Comparison of ENCODE assay signal across 8 cellular contexts in genomic region chrX:19382500-19383145, GRCh38. TPM values are rescaled to one million over a fixed set of nuclear protein-coding genes. Genes with fewer than 3 reads are reported as not detected.
DNase-seq lines count a peak whose midpoint lies in the region; ATAC-seq and TF ChIP-seq lines count a peak whose summit lies in the region.

No MANE protein-coding gene starts in this region.

- DNase-seq in CD4-positive, alpha-beta T cell, result peak; percentile 27 to 52 (median 36)
- DNase-seq in NCI-H345 treated with DMSO at 0.1 percent for 48 hours (lab: John Stamatoyannopoulos, UW; ENCODE audit: unreplicated experiment), result peak; percentile 11
- DNase-seq in activated CD8-positive, alpha-beta T cell treated with anti-CD3 and anti-CD28 coated beads, Interleukin-2, amount 10 ng/mL, durations not matched to agents 7 days and 5 days, result peak; percentile 66
- no peak for DNase-seq in esophagus squamous epithelium (lab: John Stamatoyannopoulos, UW)
- DNase-seq in neural crest cell (ENCODE audit: low read depth, low spot score), result peak; percentile 61

- no peak overlapping the region for H3K27ac Mint-ChIP-seq in CD4-positive, alpha-beta T cell
- H3K27ac Mint-ChIP-seq in activated CD8-positive, alpha-beta T cell treated with anti-CD3 and anti-CD28 coated beads, Interleukin-2, amount 10 ng/mL, durations not matched to agents 7 days and 5 days, result no peak overlapping the region
- no peak overlapping the region for H3K27ac Mint-ChIP-seq in neural crest cell (ENCODE audit: unreplicated experiment)

- no peaks in the 10 kb centered on the region for H3K4me1 Mint-ChIP-seq in CD4-positive, alpha-beta T cell (ENCODE audit: low read depth)
- H3K4me1 Mint-ChIP-seq in activated CD8-positive, alpha-beta T cell treated with anti-CD3 and anti-CD28 coated beads, Interleukin-2, amount 10 ng/mL, durations not matched to agents 7 days and 5 days (ENCODE audit: low read depth), result no peaks in the 10 kb centered on the region
- no peaks in the 10 kb centered on the region for H3K4me1 Mint-ChIP-seq in neural crest cell

- H3K4me1 ChIP-seq in esophagus squamous epithelium, result no peaks in the 10 kb centered on the region

- peak; percentile 69 for ATAC-seq in CD4-positive, alpha-beta T cell (ENCODE audit: poor library complexity)
- ATAC-seq in GM21717 (IDR thresholded peaks at IDR 0.05; ENCODE audit: unreplicated experiment) (peak; percentile 53), HG03520 (IDR thresholded peaks at IDR 0.05; ENCODE audit: unreplicated experiment) (no peak), HG03460 (IDR thresholded peaks at IDR 0.05; ENCODE audit: unreplicated experiment) (no peak)
- ATAC-seq in activated CD8-positive, alpha-beta T cell treated with anti-CD3 and anti-CD28 coated beads, Interleukin-2, amount 10 ng/mL, durations not matched to agents 7 days and 5 days, result peak; percentile 72

- POLR2A ChIA-PET in CD4-positive, alpha-beta T cell (lab: Charles Lee), result interaction anchor here (1.5 kb wide), 1 partner anchor 11 kb away, joined by 4 read pairs; no protein-coding TSS in a partner anchor
- POLR2A ChIA-PET in activated CD8-positive, alpha-beta T cell treated with anti-CD3 and anti-CD28 coated beads, Interleukin-2, amount 10 ng/mL, durations not matched to agents 7 days and 5 days (lab: Charles Lee), result interaction anchor here (0.7 kb wide), 1 partner anchor 9 kb away, joined by 3 read pairs; no protein-coding TSS in a partner anchor

- H3K27me3 Mint-ChIP-seq in CD4-positive, alpha-beta T cell, result no peaks in the 10 kb centered on the region
- H3K27me3 Mint-ChIP-seq in activated CD8-positive, alpha-beta T cell treated with anti-CD3 and anti-CD28 coated beads, Interleukin-2, amount 10 ng/mL, durations not matched to agents 7 days and 5 days (ENCODE audit: low read depth), result peaks cover 3% of the 10 kb centered on the region
- no peaks in the 10 kb centered on the region for H3K27me3 Mint-ChIP-seq in neural crest cell (ENCODE audit: low read depth)

- H3K4me3 ChIP-seq in esophagus squamous epithelium, result no peak overlapping the region

- 44 to 57% methylated on average over 5 to 15 of the region's 16 CpGs for WGBS in esophagus squamous epithelium, 2 donors

- no peaks in the 10 kb centered on the region for H3K9me3 ChIP-seq in CD4-positive, alpha-beta T cell (ENCODE audit: control insufficient read depth, low read length)
- H3K9me3 ChIP-seq in esophagus squamous epithelium, result no peaks in the 10 kb centered on the region

- no peaks in the 10 kb centered on the region for H3K36me3 ChIP-seq in esophagus squamous epithelium

- no peaks in the 10 kb centered on the region for H3K9me3 Mint-ChIP-seq in CD4-positive, alpha-beta T cell
- H3K9me3 Mint-ChIP-seq in activated CD8-positive, alpha-beta T cell treated with anti-CD3 and anti-CD28 coated beads, Interleukin-2, amount 10 ng/mL, durations not matched to agents 7 days and 5 days (ENCODE audit: insufficient read depth), result no peaks in the 10 kb centered on the region
- H3K9me3 Mint-ChIP-seq in neural crest cell, result peaks cover 3% of the 10 kb centered on the region

- peak; percentile 36 for TF ChIP-seq CTCF in CD4-positive, alpha-beta T cell (IDR thresholded peaks at IDR 0.05)
- TF ChIP-seq CTCF in esophagus squamous epithelium (IDR thresholded peaks at IDR 0.05) (peak in 4 of 6 experiments; percentile 11 to 38 (median 17)), neural crest cell (conservative IDR thresholded peaks at IDR 0.05) (peak; percentile 60)

- no peaks in the 10 kb centered on the region for H3K27me3 ChIP-seq in CD4-positive, alpha-beta T cell (ENCODE audit: control insufficient read depth, insufficient read depth, low read length)
- no peaks in the 10 kb centered on the region for H3K27me3 ChIP-seq in esophagus squamous epithelium

- no peak overlapping the region for H3K4me3 Mint-ChIP-seq in CD4-positive, alpha-beta T cell
- no peak overlapping the region for H3K4me3 Mint-ChIP-seq in activated CD8-positive, alpha-beta T cell treated with anti-CD3 and anti-CD28 coated beads, Interleukin-2, amount 10 ng/mL, durations not matched to agents 7 days and 5 days
- H3K4me3 Mint-ChIP-seq in neural crest cell, result no peak overlapping the region

- intact Hi-C loops in CD4-positive, alpha-beta T cell (cut with DNase I, micrococcal nuclease), result no loop called here
- intact Hi-C loops in esophagus squamous epithelium (cut with DNase I), result no loop called here

- CTCF ChIA-PET in CD4-positive, alpha-beta T cell (lab: Charles Lee), result interaction anchor here (0.6 to 1.0 kb wide), 2 partner anchors 10 to 18 kb away, joined by 3 to 5 read pairs; no protein-coding TSS in a partner anchor
- CTCF ChIA-PET in activated CD8-positive, alpha-beta T cell treated with anti-CD3 and anti-CD28 coated beads, Interleukin-2, amount 10 ng/mL, durations not matched to agents 7 days and 5 days (lab: Charles Lee), result interaction anchor here (1.0 to 1.4 kb wide), 8 partner anchors 10 to 522 kb away, joined by 3 to 5 read pairs (median 4); no protein-coding TSS in a partner anchor

- no peaks in the 10 kb centered on the region for H3K36me3 Mint-ChIP-seq in CD4-positive, alpha-beta T cell (ENCODE audit: low read depth)
- H3K36me3 Mint-ChIP-seq in activated CD8-positive, alpha-beta T cell treated with anti-CD3 and anti-CD28 coated beads, Interleukin-2, amount 10 ng/mL, durations not matched to agents 7 days and 5 days (ENCODE audit: low read depth), result no peaks in the 10 kb centered on the region
- no peaks in the 10 kb centered on the region for H3K36me3 Mint-ChIP-seq in neural crest cell (ENCODE audit: low read depth)

- no peak for TF ChIP-seq POLR2A in esophagus squamous epithelium (IDR thresholded peaks at IDR 0.05)

- H3K27ac ChIP-seq in CD4-positive, alpha-beta T cell (ENCODE audit: low read depth, low read length), result no peak overlapping the region
- H3K27ac ChIP-seq in esophagus squamous epithelium, result no peak overlapping the region

RNA-seq across cellular contexts. Expression of gene PDHA1, which starts 38.9 kb away (rescaled TPM):
- 10 to 100 TPM; 95.8 to 99.0 TPM for total RNA-seq in CD4-positive, alpha-beta T cell
- total RNA-seq in activated CD8-positive, alpha-beta T cell treated with anti-CD3 and anti-CD28 coated beads, Interleukin-2, amount 10 ng/mL, durations not matched to agents 7 days and 5 days, result 100 to 1,000 TPM; 154 to 160 TPM
- total RNA-seq in esophagus squamous epithelium (100 to 1,000 TPM in 1 of 4 donors, 10 to 100 TPM in 3; 48.8 to 121 (median 66.5) TPM), neural crest cell (175 and 178 TPM in 2 replicates)

Comparison
In these comparisons a context has a peak if more than half of its experiments do, and no peak if none do; other contexts are left out.
1. ATAC-seq: peak in CD4-positive, alpha-beta T cell (single experiment), GM21717 (single experiment) and activated CD8-positive, alpha-beta T cell treated with anti-CD3 and anti-CD28 coated beads, Interleukin-2, amount 10 ng/mL, durations not matched to agents 7 days and 5 days (single experiment); none in HG03520 (single experiment) and HG03460 (single experiment).
2. Peak in every context shown above with its lines, with median percentiles within 50 percentile points of each other: CTCF ChIP-seq.